In the genomic region with DNA sequence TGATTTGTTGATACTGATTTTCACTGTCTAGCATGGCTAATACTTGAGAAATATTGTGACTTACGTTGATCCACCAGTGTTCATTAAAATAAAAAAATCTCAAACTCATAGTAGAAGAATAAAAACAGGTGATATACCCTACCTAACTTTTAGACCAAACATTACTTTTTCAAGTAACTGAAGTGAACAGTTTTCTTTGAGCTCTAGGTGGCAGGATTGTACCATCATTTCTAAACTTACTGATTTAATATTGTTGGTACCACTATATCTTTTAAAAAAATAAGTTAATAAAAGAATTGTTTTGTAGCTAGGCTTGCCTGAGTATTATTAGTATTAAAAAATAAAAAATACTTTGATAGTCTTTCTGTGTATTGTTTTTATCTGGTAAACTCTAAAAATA, we compare ENCODE assay signal across 11 cellular contexts. TPM values are rescaled to one million over a fixed set of nuclear protein-coding genes. Genes with fewer than 3 reads are reported as not detected.
DNase-seq lines count a peak whose midpoint lies in the region; ATAC-seq and TF ChIP-seq lines count a peak whose summit lies in the region.
"Had no signal": no experiment of that assay in that cellular context is flagged by ENCODE, and none has a peak within 500 bp of the region (broad histone marks: within the 10 kb centered on the region; RNA-seq: fewer than 3 reads in every experiment).

No MANE protein-coding gene starts in this region.

- 45 to 58% methylated on average over 1 of the region's 1 CpG for WGBS in gastroesophageal sphincter (ENCODE audit: low coverage in 1 of 2), 2 donors

- TF ChIP-seq CTCF in A673 (conservative IDR thresholded peaks at IDR 0.05; ENCODE audit: low read depth, low read length): peak; percentile 64
- TF ChIP-seq CTCF in GM12864 (IDR thresholded peaks at IDR 0.05; ENCODE audit: low read depth, low read length, missing control alignments): peak; percentile 6
- peak in 3 of 4 experiments; percentile 11 to 32 (median 23) for TF ChIP-seq CTCF in gastroesophageal sphincter (IDR thresholded peaks at IDR 0.05)

- no TSS peak for BruUV-seq in A673 (replicated peaks; lab: Mats Ljungman, UMichigan)

- no peak for TF ChIP-seq EP300 in gastroesophageal sphincter (IDR thresholded peaks at IDR 0.05)

- ATAC-seq in SK-N-SH treated with all-trans-retinoic acid at 6 μM for 48 hours (peak; percentile 76), gastroesophageal sphincter (no peak), HG03520 (IDR thresholded peaks at IDR 0.05; ENCODE audit: unreplicated experiment) (no peak), HG03442 (IDR thresholded peaks at IDR 0.05; ENCODE audit: unreplicated experiment) (no peak), T-helper 17 cell (no peak)
- ATAC-seq: naive thymus-derived CD8-positive, alpha-beta T cell had no signal

- H3K4me3 ChIP-seq in A673 (ENCODE audit: low read depth, low read length, poor library complexity, severe bottlenecking) (no peak overlapping the region), GM12864 (ENCODE audit: low read depth, low read length) (no peak overlapping the region), gastroesophageal sphincter (no peak overlapping the region)

- POLR2A ChIA-PET in A673 (lab: Charles Lee; ENCODE audit: low non-redundant PET): no interaction called here

- peaks cover 14% of the 10 kb centered on the region for H3K36me3 Mint-ChIP-seq in T-helper 17 cell (ENCODE audit: low read depth)

- H3K9me3 ChIP-seq in A673 (ENCODE audit: low read depth, low read length, poor library complexity, severe bottlenecking) (no peaks in the 10 kb centered on the region), gastroesophageal sphincter (no peaks in the 10 kb centered on the region), T-helper 17 cell (ENCODE audit: control insufficient read depth, low read length, poor library complexity, severe bottlenecking) (no peaks in the 10 kb centered on the region)

- DNase-seq in A673 (ENCODE audit: low spot score): peak; percentile 33
- no peak for DNase-seq in GM12864 (ENCODE audit: low read depth)
- DNase-seq in T-helper 17 cell: no peak
- DNase-seq in GOT3 (lab: John Stamatoyannopoulos, UW): no peak
- DNase-seq: effector CD8-positive, alpha-beta T cell; NCI-H1092 had no signal

- H3K4me1 ChIP-seq in A673 (ENCODE audit: insufficient read depth, low read length, poor library complexity, severe bottlenecking) (peaks cover 12% of the 10 kb centered on the region), gastroesophageal sphincter (peaks cover 0 to 35% (median 0%) of the 10 kb centered on the region in 3 donors)

- no peak overlapping the region for H3K4me3 Mint-ChIP-seq in T-helper 17 cell
- H3K4me3 Mint-ChIP-seq: naive thymus-derived CD8-positive, alpha-beta T cell had no signal

- H3K27me3 ChIP-seq in A673 (replicated peaks; ENCODE audit: insufficient read depth, low read depth, low read length, poor library complexity) (no peaks in the 10 kb centered on the region), gastroesophageal sphincter (no peaks in the 10 kb centered on the region)

- no peak overlapping the region for H3K27ac Mint-ChIP-seq in T-helper 17 cell

- TF ChIP-seq POLR2A in gastroesophageal sphincter (IDR thresholded peaks at IDR 0.05): no peak

- CTCF ChIA-PET in A673 (lab: Charles Lee): interaction anchor here (0.6 kb wide), 1 partner anchor 280 kb away, joined by 3 read pairs; no protein-coding TSS in a partner anchor

- peaks cover 23% of the 10 kb centered on the region for H3K4me1 Mint-ChIP-seq in T-helper 17 cell

- H3K27ac ChIP-seq in A673 (ENCODE audit: low read depth, low read length, poor library complexity, severe bottlenecking): no peak overlapping the region
- H3K27ac ChIP-seq in gastroesophageal sphincter: no peak overlapping the region

- intact Hi-C loops in A673 (cut with micrococcal nuclease; ENCODE audit: unreplicated experiment): no loop called here

- no peaks in the 10 kb centered on the region for H3K27me3 Mint-ChIP-seq in T-helper 17 cell
- H3K27me3 Mint-ChIP-seq: naive thymus-derived CD8-positive, alpha-beta T cell had no signal

- H3K36me3 ChIP-seq in A673 (ENCODE audit: insufficient read depth, low read length, poor library complexity, severe bottlenecking) (peaks cover 74% of the 10 kb centered on the region), gastroesophageal sphincter (peaks cover 0 to 71% of the 10 kb centered on the region in 2 donors)

TF ChIP-seq in SK-N-SH treated with all-trans-retinoic acid at 6 μM for 48 hours, 23 proteins besides CTCF, POLR2A, EP300 and RAD21:
- TF ChIP-seq, protein P1, sequence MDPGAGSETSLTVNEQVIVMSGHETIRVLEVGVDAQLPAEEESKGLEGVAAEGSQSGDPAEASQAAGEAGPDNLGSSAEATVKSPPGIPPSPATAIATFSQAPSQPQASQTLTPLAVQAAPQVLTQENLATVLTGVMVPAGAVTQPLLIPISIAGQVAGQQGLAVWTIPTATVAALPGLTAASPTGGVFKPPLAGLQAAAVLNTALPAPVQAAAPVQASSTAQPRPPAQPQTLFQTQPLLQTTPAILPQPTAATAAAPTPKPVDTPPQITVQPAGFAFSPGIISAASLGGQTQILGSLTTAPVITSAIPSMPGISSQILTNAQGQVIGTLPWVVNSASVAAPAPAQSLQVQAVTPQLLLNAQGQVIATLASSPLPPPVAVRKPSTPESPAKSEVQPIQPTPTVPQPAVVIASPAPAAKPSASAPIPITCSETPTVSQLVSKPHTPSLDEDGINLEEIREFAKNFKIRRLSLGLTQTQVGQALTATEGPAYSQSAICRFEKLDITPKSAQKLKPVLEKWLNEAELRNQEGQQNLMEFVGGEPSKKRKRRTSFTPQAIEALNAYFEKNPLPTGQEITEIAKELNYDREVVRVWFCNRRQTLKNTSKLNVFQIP (CRISPR knock-in tag; IDR thresholded peaks at IDR 0.05; ENCODE audit: borderline replicate concordance, low read depth): no peak
- TF ChIP-seq CSDC2 (CRISPR knock-in tag; IDR thresholded peaks at IDR 0.05) (no peak), ZNF8 (CRISPR knock-in tag; IDR thresholded peaks at IDR 0.05) (no peak), ZNF565 (CRISPR knock-in tag; conservative IDR thresholded peaks at IDR 0.05; ENCODE audit: low read depth) (no peak), OSR1 (CRISPR knock-in tag; IDR thresholded peaks at IDR 0.05) (no peak), ZC3H10 (CRISPR knock-in tag; IDR thresholded peaks at IDR 0.05) (no peak), ARNTL (CRISPR knock-in tag; IDR thresholded peaks at IDR 0.05; ENCODE audit: borderline replicate concordance, low read depth) (no peak), ZFP30 (CRISPR knock-in tag; IDR thresholded peaks at IDR 0.05) (no peak), TOX (CRISPR knock-in tag; IDR thresholded peaks at IDR 0.05; ENCODE audit: borderline replicate concordance) (no peak), RARB (CRISPR knock-in tag; IDR thresholded peaks at IDR 0.05) (no peak), ISL1 (CRISPR knock-in tag; IDR thresholded peaks at IDR 0.05) (no peak), TCF4 (CRISPR knock-in tag; IDR thresholded peaks at IDR 0.05; ENCODE audit: borderline replicate concordance) (no peak), GLIS3 (CRISPR knock-in tag; IDR thresholded peaks at IDR 0.05) (no peak), BACH2 (CRISPR knock-in tag; IDR thresholded peaks at IDR 0.05; ENCODE audit: borderline replicate concordance) (no peak)
- TF ChIP-seq, protein P2, sequence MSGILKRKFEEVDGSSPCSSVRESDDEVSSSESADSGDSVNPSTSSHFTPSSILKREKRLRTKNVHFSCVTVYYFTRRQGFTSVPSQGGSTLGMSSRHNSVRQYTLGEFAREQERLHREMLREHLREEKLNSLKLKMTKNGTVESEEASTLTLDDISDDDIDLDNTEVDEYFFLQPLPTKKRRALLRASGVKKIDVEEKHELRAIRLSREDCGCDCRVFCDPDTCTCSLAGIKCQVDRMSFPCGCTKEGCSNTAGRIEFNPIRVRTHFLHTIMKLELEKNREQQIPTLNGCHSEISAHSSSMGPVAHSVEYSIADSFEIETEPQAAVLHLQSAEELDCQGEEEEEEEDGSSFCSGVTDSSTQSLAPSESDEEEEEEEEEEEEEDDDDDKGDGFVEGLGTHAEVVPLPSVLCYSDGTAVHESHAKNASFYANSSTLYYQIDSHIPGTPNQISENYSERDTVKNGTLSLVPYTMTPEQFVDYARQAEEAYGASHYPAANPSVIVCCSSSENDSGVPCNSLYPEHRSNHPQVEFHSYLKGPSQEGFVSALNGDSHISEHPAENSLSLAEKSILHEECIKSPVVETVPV (CRISPR knock-in tag; IDR thresholded peaks at IDR 0.05): no peak

RNA-seq across cellular contexts. Expression of a gene that starts 21.5 kb away (rescaled TPM):
- total RNA-seq in A673 (2021): 61.5 and 71.0 TPM in 2 replicates
- 10 to 100 TPM; 42.7 to 73.3 (median 53.7) TPM for total RNA-seq in gastroesophageal sphincter
- total RNA-seq in T-helper 17 cell: 10 to 100 TPM; 73.2 to 84.9 TPM

RNA-seq across cellular contexts. Expression of a gene that starts 38.1 kb away (rescaled TPM):
- 31.9 and 35.7 TPM in 2 replicates for total RNA-seq in A673 (2021)
- total RNA-seq in gastroesophageal sphincter: 10 to 100 TPM in 2 of 4 donors, 1 to 10 TPM in 2; 7.0 to 14.4 (median 9.3) TPM
- total RNA-seq in T-helper 17 cell: 1 to 10 TPM; 7.0 to 7.8 TPM

RNA-seq across cellular contexts. Expression of a gene that starts 43.1 kb away (rescaled TPM):
- total RNA-seq in A673 (2021) (0.24 and 0.39 TPM in 2 replicates), gastroesophageal sphincter (1 to 10 TPM; 1.2 to 5.3 (median 4.2) TPM), T-helper 17 cell (1 to 10 TPM; 3.3 to 6.0 TPM)

Comparison
In these comparisons a context has a peak if more than half of its experiments do, and no peak if none do; other contexts are left out.
1. CTCF ChIP-seq: peak in every context shown above with its lines; median percentile 64 in A673; 23 in gastroesophageal sphincter; 6 in GM12864.